ENCODE assay signal across 16 cellular contexts in genomic region chr7:122301858-122302745, GRCh38. TPM values are rescaled to one million over a fixed set of nuclear protein-coding genes. Genes with fewer than 3 reads are reported as not detected.
DNase-seq lines count a peak whose midpoint lies in the region; ATAC-seq and TF ChIP-seq lines count a peak whose summit lies in the region.
"Had no signal": no experiment of that assay in that cellular context is flagged by ENCODE, and none has a peak within 500 bp of the region (broad histone marks: within the 10 kb centered on the region; RNA-seq: fewer than 3 reads in every experiment).

No MANE protein-coding gene starts in this region.

- no peaks in the 10 kb centered on the region for H4K20me1 ChIP-seq in hepatocyte (ENCODE audit: insufficient read depth, poor library complexity, severe bottlenecking)
- peaks cover 76% of the 10 kb centered on the region for H4K20me1 ChIP-seq in neural progenitor cell (ENCODE audit: low read depth)

- 11% methylated on average over 35 of the region's 35 CpGs for WGBS in hepatocyte (ENCODE audit: low lambda C conversion rate, missing lambda C conversion rate)

- H3K9me3 Mint-ChIP-seq in neural progenitor cell: peaks cover 5% of the 10 kb centered on the region
- H3K9me3 Mint-ChIP-seq in stimulated activated memory B cell treated with anti-CD40 and anti-IgM and Interleukin-4, amounts not matched to agents 10 μg/mL and 1 μg/mL and 100 μg/mL, for 72 hours: peaks cover 4% of the 10 kb centered on the region

- H3K79me2 ChIP-seq in hepatocyte (no peaks in the 10 kb centered on the region), neural progenitor cell (ENCODE audit: low read depth) (peaks cover 95% of the 10 kb centered on the region)

- DNase-seq in NCI-H69 (lab: John Stamatoyannopoulos, UW) (peak; percentile 30), hepatocyte (ENCODE audit: low spot score) (peak; percentile 17), neural progenitor cell (ENCODE audit: low spot score) (peak; percentile 68), NCI-H1092 treated with DMSO at 0.1 percent for 48 hours (lab: John Stamatoyannopoulos, UW) (no peak)
- no peak for DNase-seq in stimulated activated CD4-positive, alpha-beta T cell treated with anti-CD3 and anti-CD28 coated beads, Interleukin-4, amount 100 ng/mL, for 4 hours
- DNase-seq: activated CD4-positive, alpha-beta T cell treated with anti-CD3 and anti-CD28 coated beads, Interleukin-2, amount 50 U/mL, for 48 hours; activated naive CD8-positive, alpha-beta T cell treated with anti-CD3 and anti-CD28 coated beads, Interleukin-2, amount 50 U/mL, for 24 hours; effector CD4-positive, alpha-beta T cell; natural killer cell; NCI-H2081 treated with DMSO at 0.1 percent for 48 hours; PC-3; substantia nigra had no signal

- H3K4me2 ChIP-seq in hepatocyte (no peak overlapping the region), neural progenitor cell (peak overlapping the region; percentile 98)

- peaks cover 100% of the 10 kb centered on the region for H3K27me3 ChIP-seq in hepatocyte
- H3K27me3 ChIP-seq in neural progenitor cell: no peaks in the 10 kb centered on the region

- H3K4me3 ChIP-seq in hepatocyte (no peak overlapping the region), neural progenitor cell (peak overlapping the region; percentile 92)

- peaks cover 14% of the 10 kb centered on the region for H3K36me3 Mint-ChIP-seq in neural progenitor cell
- H3K36me3 Mint-ChIP-seq in stimulated activated memory B cell treated with anti-CD40 and anti-IgM and Interleukin-4, amounts not matched to agents 10 μg/mL and 1 μg/mL and 100 μg/mL, for 72 hours: no peaks in the 10 kb centered on the region

- H3K36me3 ChIP-seq in hepatocyte (replicated peaks; ENCODE audit: insufficient read depth, low read depth) (no peaks in the 10 kb centered on the region), neural progenitor cell (peaks cover 15% of the 10 kb centered on the region)

- H3K9me3 ChIP-seq in hepatocyte (ENCODE audit: low read depth) (no peaks in the 10 kb centered on the region), neural progenitor cell (ENCODE audit: low read depth) (no peaks in the 10 kb centered on the region)

- H3K9me2 ChIP-seq in hepatocyte (replicated peaks; ENCODE audit: insufficient read depth): no peaks in the 10 kb centered on the region

- peaks cover 55% of the 10 kb centered on the region for H3K27me3 Mint-ChIP-seq in neural progenitor cell (ENCODE audit: insufficient read depth, low read depth)
- H3K27me3 Mint-ChIP-seq in stimulated activated memory B cell treated with anti-CD40 and anti-IgM and Interleukin-4, amounts not matched to agents 10 μg/mL and 1 μg/mL and 100 μg/mL, for 72 hours: peaks cover 91% of the 10 kb centered on the region

- peak; percentile 46 for ATAC-seq in GM19463 (IDR thresholded peaks at IDR 0.05; ENCODE audit: unreplicated experiment)
- ATAC-seq in stimulated activated memory B cell treated with anti-CD40 and anti-IgM and Interleukin-4, amounts not matched to agents 10 μg/mL and 1 μg/mL and 100 μg/mL, for 72 hours: no peak
- ATAC-seq: activated naive CD8-positive, alpha-beta T cell treated with anti-CD3 and anti-CD28 coated beads, Interleukin-2, amount 50 U/mL, for 24 hours; natural killer cell; PC-3 had no signal

- H3K4me1 Mint-ChIP-seq in neural progenitor cell: peaks cover 24% of the 10 kb centered on the region
- peaks cover 6% of the 10 kb centered on the region for H3K4me1 Mint-ChIP-seq in stimulated activated memory B cell treated with anti-CD40 and anti-IgM and Interleukin-4, amounts not matched to agents 10 μg/mL and 1 μg/mL and 100 μg/mL, for 72 hours
- H3K4me1 Mint-ChIP-seq: natural killer cell had no signal

- peak overlapping the region; percentile 55 for H3K9ac ChIP-seq in neural progenitor cell

- H3K4me1 ChIP-seq in hepatocyte (ENCODE audit: insufficient read depth): peaks cover 25% of the 10 kb centered on the region
- peaks cover 20% of the 10 kb centered on the region for H3K4me1 ChIP-seq in neural progenitor cell

- no peak overlapping the region for H3K27ac Mint-ChIP-seq in neural progenitor cell
- no peak overlapping the region for H3K27ac Mint-ChIP-seq in stimulated activated memory B cell treated with anti-CD40 and anti-IgM and Interleukin-4, amounts not matched to agents 10 μg/mL and 1 μg/mL and 100 μg/mL, for 72 hours
- H3K27ac Mint-ChIP-seq: activated naive CD8-positive, alpha-beta T cell treated with anti-CD3 and anti-CD28 coated beads, Interleukin-2, amount 50 U/mL, for 24 hours; natural killer cell had no signal

- H3K27ac ChIP-seq in hepatocyte (no peak overlapping the region), neural progenitor cell (peak overlapping the region; percentile 96)

- H3K4me3 Mint-ChIP-seq in neural progenitor cell: peak overlapping the region; percentile 62
- no peak overlapping the region for H3K4me3 Mint-ChIP-seq in stimulated activated memory B cell treated with anti-CD40 and anti-IgM and Interleukin-4, amounts not matched to agents 10 μg/mL and 1 μg/mL and 100 μg/mL, for 72 hours
- H3K4me3 Mint-ChIP-seq: activated naive CD8-positive, alpha-beta T cell treated with anti-CD3 and anti-CD28 coated beads, Interleukin-2, amount 50 U/mL, for 24 hours; natural killer cell had no signal

- H3F3A ChIP-seq in neural progenitor cell (ENCODE audit: low read depth): peaks cover 89% of the 10 kb centered on the region

- no peak overlapping the region for H2AFZ ChIP-seq in hepatocyte
- no peak overlapping the region for H2AFZ ChIP-seq in neural progenitor cell (replicated peaks)

- no peak for TF ChIP-seq CTCF in hepatocyte (IDR thresholded peaks at IDR 0.05; ENCODE audit: poor library complexity)
- no peak for TF ChIP-seq CTCF in neural progenitor cell (IDR thresholded peaks at IDR 0.05)

RNA-seq across cellular contexts. Expression of gene FEZF1, which starts 2.4 kb away (rescaled TPM):
- total RNA-seq in hepatocyte (not detected in 2 replicates), neural progenitor cell (ENCODE audit: low replicate concordance) (330 and 467 TPM in 2 replicates)
- polyA plus RNA-seq in hepatocyte: 0.13 and 0.19 TPM in 2 replicates
- total RNA-seq: G401, liver, natural killer cell, PC-3 had no signal
- polyA plus RNA-seq: liver had no signal

Comparison
In these comparisons a context has a peak if more than half of its experiments do, and no peak if none do; other contexts are left out.
1. DNase-seq: peak in NCI-H69 (single experiment), hepatocyte (single experiment) and neural progenitor cell (single experiment); none in NCI-H1092 treated with DMSO at 0.1 percent for 48 hours (single experiment) and stimulated activated CD4-positive, alpha-beta T cell treated with anti-CD3 and anti-CD28 coated beads, Interleukin-4, amount 100 ng/mL, for 4 hours (0 of 2).
2. RNA of gene FEZF1, which starts 2.4 kb away (total RNA-seq): 330 to 467 TPM in neural progenitor cell; not detected in hepatocyte; every median in the first group is over 100 times any median in the second.